In the genomic region with DNA sequence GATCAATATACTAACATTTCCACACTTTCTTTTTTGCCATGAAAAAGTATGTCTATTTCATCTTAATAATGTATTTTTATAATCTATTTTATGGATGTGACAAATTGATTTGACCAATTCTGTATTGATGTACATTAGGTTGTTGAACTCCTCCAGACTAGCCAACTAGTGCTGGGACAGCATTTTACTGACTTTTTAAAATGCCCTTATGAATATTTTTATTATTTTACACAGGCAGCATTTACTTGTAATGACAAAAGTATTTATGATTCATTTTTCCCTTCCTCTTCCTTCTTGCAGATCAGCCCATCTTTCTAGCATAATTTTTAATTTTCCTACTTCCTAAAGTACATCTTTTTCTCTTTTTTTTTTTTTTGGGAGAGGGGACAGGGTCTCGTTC, we compare ENCODE assay signal across 9 cellular contexts. TPM values are rescaled to one million over a fixed set of nuclear protein-coding genes. Genes with fewer than 3 reads are reported as not detected.
A peak's percentile ranks its signal among the peaks of the same experiment; 100 is the strongest.
DNase-seq lines count a peak whose midpoint lies in the region; ATAC-seq and TF ChIP-seq lines count a peak whose summit lies in the region.
"Had no signal": no experiment of that assay in that cellular context is flagged by ENCODE, and none has a peak within 500 bp of the region (broad histone marks: within the 10 kb centered on the region; RNA-seq: fewer than 3 reads in every experiment).

No MANE protein-coding gene starts in this region.

- peaks cover 5% of the 10 kb centered on the region; the same call in 1 of the 2 replicates for H3K27me3 Mint-ChIP-seq in WTC11 (ENCODE audit: low read depth)
- no peaks in the 10 kb centered on the region for H3K27me3 Mint-ChIP-seq in stimulated activated naive CD8-positive, alpha-beta T cell treated with anti-CD3 and anti-CD28 coated beads, Interleukin-15, amount 100 ng/mL, for 72 hours

- H3K9me3 Mint-ChIP-seq in WTC11: no peaks in the 10 kb centered on the region
- H3K9me3 Mint-ChIP-seq in stimulated activated naive CD8-positive, alpha-beta T cell treated with anti-CD3 and anti-CD28 coated beads, Interleukin-15, amount 100 ng/mL, for 72 hours: no peaks in the 10 kb centered on the region

- H3K79me2 ChIP-seq in SK-N-SH (ENCODE audit: insufficient read depth): peaks cover 9% of the 10 kb centered on the region

- peak overlapping the region; percentile 72; the same call in 1 of the 2 replicates for H2AFZ ChIP-seq in SK-N-SH (ENCODE audit: low read depth)

- no peaks in the 10 kb centered on the region for H3K27me3 ChIP-seq in SK-N-SH (ENCODE audit: insufficient read depth)

- no peak overlapping the region for H3K4me3 Mint-ChIP-seq in WTC11
- H3K4me3 Mint-ChIP-seq in stimulated activated naive CD8-positive, alpha-beta T cell treated with anti-CD3 and anti-CD28 coated beads, Interleukin-15, amount 100 ng/mL, for 72 hours: peak overlapping the region; percentile 85 to 89

- H3K4me2 ChIP-seq in SK-N-SH: no peak overlapping the region

- in situ Hi-C loops in G401 (cut with HindIII; ENCODE audit: low sequenced_read_pairs): no loop called here

- H3K36me3 Mint-ChIP-seq in WTC11: peaks cover 5% of the 10 kb centered on the region; the same call in 1 of the 2 replicates

- TF ChIP-seq CTCF in SK-N-SH (IDR thresholded peaks at IDR 0.05) (no peak), WTC11 (IDR thresholded peaks at IDR 0.05) (no peak), fibroblast of villous mesenchyme (IDR thresholded peaks at IDR 0.05; ENCODE audit: insufficient read depth, low read depth, low read length) (no peak)

- no peaks in the 10 kb centered on the region for H3K36me3 ChIP-seq in SK-N-SH (replicated peaks in 1 of 2; ENCODE audit: control insufficient read depth in 1 of 2, insufficient read depth in 2 of 2, low read length in 1 of 2)

- TF ChIP-seq RAD21 in SK-N-SH (IDR thresholded peaks at IDR 0.05; ENCODE audit: low read length): no peak

- no peaks in the 10 kb centered on the region for H3K9me3 ChIP-seq in SK-N-SH

- CTCF ChIA-PET in SK-N-SH (lab: Yijun Ruan, JAX): no interaction called here
- CTCF ChIA-PET in WTC11 (lab: Charles Lee): interaction anchor here (1.0 to 2.5 kb wide), 14 partner anchors 9 to 174 kb away, joined by 3 to 22 read pairs (median 6); a partner anchor contains a TSS

- WGBS in SK-N-SH (ENCODE audit: low lambda C conversion rate): 95% methylated on average over 1 of the region's 1 CpG

- H3K9me2 ChIP-seq in SK-N-SH: no peaks in the 10 kb centered on the region

- H3F3A ChIP-seq in SK-N-SH (replicated peaks; ENCODE audit: insufficient read depth): peaks cover 25% of the 10 kb centered on the region

- TF ChIP-seq EP300 in SK-N-SH (IDR thresholded peaks at IDR 0.05; ENCODE audit: borderline replicate concordance in 1 of 2, low read depth in 1 of 2, low read length in 1 of 2): no peak

- H3K27ac ChIP-seq in SK-N-SH (ENCODE audit: low read depth in 2 of 2, low read length in 1 of 2): peak overlapping the region; percentile 71 to 96

- ATAC-seq in SK-N-SH treated with all-trans-retinoic acid at 6 μM for 48 hours: no peak
- no peak for ATAC-seq in WTC11
- no peak for ATAC-seq in stimulated activated naive CD8-positive, alpha-beta T cell treated with anti-CD3 and anti-CD28 coated beads, Interleukin-15, amount 100 ng/mL, for 72 hours

- H3K4me3 ChIP-seq in SK-N-SH (ENCODE audit: low read depth in 2 of 2, low read length in 1 of 2) (peak overlapping the region; percentile 65 to 76; a peak in 2 of 4 replicates), fibroblast of villous mesenchyme (ENCODE audit: low read depth, low read length) (peak overlapping the region; percentile 98)

- H4K20me1 ChIP-seq in SK-N-SH (ENCODE audit: insufficient read depth): no peaks in the 10 kb centered on the region

- H3K27ac Mint-ChIP-seq in WTC11: peak overlapping the region; percentile 92
- H3K27ac Mint-ChIP-seq in stimulated activated naive CD8-positive, alpha-beta T cell treated with anti-CD3 and anti-CD28 coated beads, Interleukin-15, amount 100 ng/mL, for 72 hours: peak overlapping the region; percentile 95 to 99

- H3K4me1 ChIP-seq in SK-N-SH (ENCODE audit: control insufficient read depth in 1 of 2, insufficient read depth in 2 of 2, low read depth in 1 of 2, low read length in 1 of 2): peaks cover 12 to 21% of the 10 kb centered on the region in 2 experiments

- peaks cover 25% of the 10 kb centered on the region for H3K4me1 Mint-ChIP-seq in WTC11
- H3K4me1 Mint-ChIP-seq in stimulated activated naive CD8-positive, alpha-beta T cell treated with anti-CD3 and anti-CD28 coated beads, Interleukin-15, amount 100 ng/mL, for 72 hours: peaks cover 53% of the 10 kb centered on the region

- DNase-seq in SK-N-SH (no peak), WTC11 (ENCODE audit: low spot score) (no peak), fibroblast of villous mesenchyme (ENCODE audit: low read depth) (no peak), G401 (ENCODE audit: low spot score) (no peak), NCI-H1048 (lab: John Stamatoyannopoulos, UW) (no peak), retina (no peak)
- no peak for DNase-seq in stimulated activated naive CD8-positive, alpha-beta T cell treated with anti-CD3 and anti-CD28 coated beads, Interleukin-15, amount 100 ng/mL, for 72 hours

- peak overlapping the region; percentile 92 for H3K9ac ChIP-seq in SK-N-SH

- POLR2A ChIA-PET in SK-N-SH (lab: Yijun Ruan, JAX): interaction anchor here (0.7 to 2.0 kb wide), 5 partner anchors 9 to 55 kb away, joined by 3 to 15 read pairs (median 7); a partner anchor contains a TSS
- POLR2A ChIA-PET in WTC11 (lab: Charles Lee): interaction anchor here (0.9 to 1.5 kb wide), 4 partner anchors 12 to 138 kb away, joined by 5 to 11 read pairs (median 6); a partner anchor contains a TSS

TF ChIP-seq in SK-N-SH, 30 proteins besides CTCF, POLR2A, EP300 and RAD21:
- TF ChIP-seq NFIC (IDR thresholded peaks at IDR 0.05; ENCODE audit: borderline replicate concordance) (no peak), GATA2 (CRISPR knock-in tag; IDR thresholded peaks at IDR 0.05) (no peak), FOXM1 (IDR thresholded peaks at IDR 0.05; ENCODE audit: low read depth) (no peak), JUND (IDR thresholded peaks at IDR 0.05) (no peak), GABPA (IDR thresholded peaks at IDR 0.05; ENCODE audit: low read depth) (no peak), POLR2AphosphoS5 (IDR thresholded peaks at IDR 0.05; ENCODE audit: low read depth, low read length) (no peak)

TF ChIP-seq in SK-N-SH treated with all-trans-retinoic acid at 6 μM for 48 hours, 23 proteins besides CTCF, POLR2A, EP300 and RAD21:
- no peak for TF ChIP-seq ZFP3 (CRISPR knock-in tag; IDR thresholded peaks at IDR 0.05)
- TF ChIP-seq ZNF8 (CRISPR knock-in tag; IDR thresholded peaks at IDR 0.05): no peak
- no peak for TF ChIP-seq TOX (CRISPR knock-in tag; IDR thresholded peaks at IDR 0.05; ENCODE audit: borderline replicate concordance)
- TF ChIP-seq ESRRG (CRISPR knock-in tag; IDR thresholded peaks at IDR 0.05): no peak
- no peak for TF ChIP-seq RARB (CRISPR knock-in tag; IDR thresholded peaks at IDR 0.05)

TF ChIP-seq in WTC11, 78 proteins besides CTCF, POLR2A, EP300 and RAD21 (continues in another document):
- TF ChIP-seq, protein P1, sequence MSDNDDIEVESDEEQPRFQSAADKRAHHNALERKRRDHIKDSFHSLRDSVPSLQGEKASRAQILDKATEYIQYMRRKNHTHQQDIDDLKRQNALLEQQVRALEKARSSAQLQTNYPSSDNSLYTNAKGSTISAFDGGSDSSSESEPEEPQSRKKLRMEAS (CRISPR knock-in tag; IDR thresholded peaks at IDR 0.05): no peak
- TF ChIP-seq, protein P2, sequence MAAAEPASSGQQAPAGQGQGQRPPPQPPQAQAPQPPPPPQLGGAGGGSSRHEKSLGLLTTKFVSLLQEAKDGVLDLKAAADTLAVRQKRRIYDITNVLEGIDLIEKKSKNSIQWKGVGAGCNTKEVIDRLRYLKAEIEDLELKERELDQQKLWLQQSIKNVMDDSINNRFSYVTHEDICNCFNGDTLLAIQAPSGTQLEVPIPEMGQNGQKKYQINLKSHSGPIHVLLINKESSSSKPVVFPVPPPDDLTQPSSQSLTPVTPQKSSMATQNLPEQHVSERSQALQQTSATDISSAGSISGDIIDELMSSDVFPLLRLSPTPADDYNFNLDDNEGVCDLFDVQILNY (CRISPR knock-in tag; IDR thresholded peaks at IDR 0.05): no peak

RNA-seq across cellular contexts. Expression of a gene that starts 0.9 kb away (rescaled TPM):
- polyA plus RNA-seq in SK-N-SH (2012; rRNA removed): 23.7 and 29.9 TPM in 2 replicates
- polyA plus RNA-seq in SK-N-SH (2012; cell fraction: cytosol; rRNA removed): 15.2 and 23.5 TPM in 2 replicates
- polyA plus RNA-seq in SK-N-SH (2012; cell fraction: nucleus; rRNA removed): 56.1 and 56.3 TPM in 2 replicates
- total RNA-seq in WTC11 (2021) (35.1 to 36.3 TPM (median 35.7 TPM) in 3 replicates), fibroblast of villous mesenchyme (15.1 and 19.3 TPM in 2 replicates)
- 33.9 and 38.6 TPM in 2 replicates for total RNA-seq in G401 (2014; rRNA removed; shearing (Covaris generic))

RNA-seq across cellular contexts. Expression of a gene that starts 4.1 kb away (rescaled TPM):
- 15.7 and 30.2 TPM in 2 replicates for polyA plus RNA-seq in SK-N-SH (2012; rRNA removed)
- 20.5 and 25.3 TPM in 2 replicates for polyA plus RNA-seq in SK-N-SH (2012; cell fraction: cytosol; rRNA removed)
- polyA plus RNA-seq in SK-N-SH (2012; cell fraction: nucleus; rRNA removed): 105 and 119 TPM in 2 replicates
- 80.2 to 81.2 TPM (median 81.2 TPM) in 3 replicates for total RNA-seq in WTC11 (2021)
- 21.6 and 21.9 TPM in 2 replicates for total RNA-seq in fibroblast of villous mesenchyme
- total RNA-seq in G401 (2014; rRNA removed; shearing (Covaris generic)): 30.2 and 44.7 TPM in 2 replicates

RNA-seq across cellular contexts. Expression of a gene that starts 36.9 kb away (rescaled TPM):
- polyA plus RNA-seq in SK-N-SH (2012; rRNA removed): 56.1 and 95.0 TPM in 2 replicates
- polyA plus RNA-seq in SK-N-SH (2012; cell fraction: cytosol; rRNA removed): 32.2 and 57.7 TPM in 2 replicates
- polyA plus RNA-seq in SK-N-SH (2012; cell fraction: nucleus; rRNA removed): 272 and 289 TPM in 2 replicates
- total RNA-seq in WTC11 (2021) (296 to 316 TPM (median 306 TPM) in 3 replicates), fibroblast of villous mesenchyme (47.9 and 53.5 TPM in 2 replicates)
- 147 and 166 TPM in 2 replicates for total RNA-seq in G401 (2014; rRNA removed; shearing (Covaris generic))

RNA-seq across cellular contexts. Expression of a gene that starts 47.2 kb away (rescaled TPM):
- 59.6 and 74.8 TPM in 2 replicates for polyA plus RNA-seq in SK-N-SH (2012; rRNA removed)
- 26.7 and 43.4 TPM in 2 replicates for polyA plus RNA-seq in SK-N-SH (2012; cell fraction: cytosol; rRNA removed)
- polyA plus RNA-seq in SK-N-SH (2012; cell fraction: nucleus; rRNA removed): 104 and 135 TPM in 2 replicates
- 119 to 127 TPM (median 120 TPM) in 3 replicates for total RNA-seq in WTC11 (2021)
- total RNA-seq in fibroblast of villous mesenchyme: 92.0 and 97.0 TPM in 2 replicates
- 152 and 155 TPM in 2 replicates for total RNA-seq in G401 (2014; rRNA removed; shearing (Covaris generic))

RNA-seq across cellular contexts. Expression of a gene that starts 50.9 kb away (rescaled TPM):
- polyA plus RNA-seq in SK-N-SH (2012; rRNA removed): not detected in 2 replicates
- 0.03 TPM in 1 of 2 replicates, not detected in the other for polyA plus RNA-seq in SK-N-SH (2012; cell fraction: cytosol; rRNA removed)
- polyA plus RNA-seq in SK-N-SH (2012; cell fraction: nucleus; rRNA removed): 0.04 TPM in 1 of 2 replicates, not detected in the other
- total RNA-seq in WTC11 (2021): 0.30 to 0.55 TPM (median 0.48 TPM) in 3 replicates
- total RNA-seq in fibroblast of villous mesenchyme: 0.43 TPM in 1 of 2 replicates, not detected in the other
- total RNA-seq in G401 (2014; rRNA removed; shearing (Covaris generic)): 0.49 TPM in 1 of 2 replicates, not detected in the other
- total RNA-seq: RPMI7951 had no signal
